Comparison of ENCODE assay signal across 15 cellular contexts in the genomic region with DNA sequence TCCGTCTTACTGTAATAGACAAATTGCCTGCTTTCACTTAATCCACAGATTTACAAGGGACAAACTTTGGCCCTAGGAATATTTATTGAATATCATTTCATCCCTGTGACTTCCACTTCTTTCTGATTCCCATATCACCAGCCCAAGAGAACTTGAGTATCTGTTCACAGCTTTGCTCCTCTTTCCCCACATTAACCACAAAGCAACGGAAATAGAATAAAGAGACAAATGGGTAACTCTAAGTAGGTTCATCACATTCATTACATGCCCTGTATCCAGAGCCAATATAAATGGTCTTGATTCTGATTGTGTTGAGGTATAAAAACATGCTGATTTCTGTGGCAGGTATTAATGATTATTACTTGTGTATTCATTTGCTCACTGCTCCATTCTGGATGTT. TPM values are rescaled to one million over a fixed set of nuclear protein-coding genes. Genes with fewer than 3 reads are reported as not detected.
"Had no signal": no experiment of that assay in that cellular context is flagged by ENCODE, and none has a peak within 500 bp of the region (broad histone marks: within the 10 kb centered on the region; RNA-seq: fewer than 3 reads in every experiment).

No MANE protein-coding gene starts in this region.

- H3K36me3 ChIP-seq: gastrocnemius medialis, left lung, upper lobe of right lung had no signal

- H2AFZ ChIP-seq: parathyroid adenoma had no signal

- H3K9ac ChIP-seq: parathyroid adenoma had no signal

- H3K27ac ChIP-seq: left lung, parathyroid adenoma, upper lobe of right lung had no signal

- H3K79me2 ChIP-seq: parathyroid adenoma had no signal

- H3K27me3 ChIP-seq: gastrocnemius medialis, left lung, upper lobe of right lung had no signal

- H3K4me1 ChIP-seq: left lung, parathyroid adenoma had no signal

- ATAC-seq: activated CD8-positive, alpha-beta memory T cell treated with anti-CD3 and anti-CD28 coated beads, Interleukin-2, amount 10 ng/mL, durations not matched to agents 7 days and 5 days; gastrocnemius medialis; left lung; SK-N-SH treated with all-trans-retinoic acid at 6 μM for 48 hours; stimulated activated memory B cell treated with anti-CD40 and anti-IgM and Interleukin-4, amounts not matched to agents 10 μg/mL and 1 μg/mL and 100 μg/mL, for 72 hours; T-helper 17 cell; upper lobe of right lung had no signal

- H3K4me3 ChIP-seq: gastrocnemius medialis, left lung, upper lobe of right lung had no signal

- H3K9me3 ChIP-seq: gastrocnemius medialis, left lung, upper lobe of right lung had no signal

- DNase-seq: activated CD8-positive, alpha-beta memory T cell treated with anti-CD3 and anti-CD28 coated beads, Interleukin-2, amount 10 ng/mL, durations not matched to agents 7 days and 5 days; activated gamma-delta T cell; activated T-cell treated with anti-CD3 and anti-CD28 coated beads, Interleukin-2, amount 50 U/mL, for 24 hours; amygdala; gastrocnemius medialis; left lung; mesendoderm; naive B cell; T-helper 17 cell; upper lobe of right lung had no signal

RNA-seq across cellular contexts. Expression of a gene that starts 41.9 kb away (rescaled TPM):
- total RNA-seq: activated CD8-positive, alpha-beta memory T cell treated with anti-CD3 and anti-CD28 coated beads, Interleukin-2, amount 10 ng/mL, durations not matched to agents 7 days and 5 days; bronchial epithelial cell; fibroblast of lung; gastrocnemius medialis; left lung; T-helper 17 cell; upper lobe of right lung had no signal
